Comparison of ENCODE assay signal across 9 cellular contexts in genomic region chr17:46179375-46179999, GRCh38. TPM values are rescaled to one million over a fixed set of nuclear protein-coding genes. Genes with fewer than 3 reads are reported as not detected.
DNase-seq lines count a peak whose midpoint lies in the region; ATAC-seq and TF ChIP-seq lines count a peak whose summit lies in the region.
"Had no signal": no experiment of that assay in that cellular context is flagged by ENCODE, and none has a peak within 500 bp of the region (broad histone marks: within the 10 kb centered on the region; RNA-seq: fewer than 3 reads in every experiment).

No MANE protein-coding gene starts in this region.

- no peaks in the 10 kb centered on the region for H3K36me3 Mint-ChIP-seq in immature natural killer cell

- 0 out of 2 replicates have a peak, but pooled peaks cover 4% of the 10 kb centered on the region for H3F3A ChIP-seq in MM.1S (ENCODE audit: insufficient read depth, low read length)

- H3K79me2 ChIP-seq in ACC112 (ENCODE audit: control insufficient read depth, insufficient read depth, low read length, unreplicated experiment) (peaks cover 99% of the 10 kb centered on the region), MM.1S (ENCODE audit: low read length) (peaks cover 99% of the 10 kb centered on the region)

- no peaks in the 10 kb centered on the region for H3K9me3 ChIP-seq in MM.1S (replicated peaks; ENCODE audit: insufficient read depth, low read length)

- no peaks in the 10 kb centered on the region for H3K9me3 Mint-ChIP-seq in immature natural killer cell

- H3K27ac Mint-ChIP-seq in immature natural killer cell: peak overlapping the region; percentile 66 to 89 (median 84)

- H3K27me3 ChIP-seq in ACC112 (ENCODE audit: insufficient read depth, low read length) (no peaks in the 10 kb centered on the region), MM.1S (replicated peaks; ENCODE audit: insufficient read depth, low read length) (no peaks in the 10 kb centered on the region)

- H3K27ac ChIP-seq in ACC112 (ENCODE audit: low read depth, low read length) (peak overlapping the region; percentile 36; the same call in 1 of the 2 replicates), MM.1S (ENCODE audit: low read length) (no peak overlapping the region)

- H3K9ac ChIP-seq in MM.1S (ENCODE audit: low read length): no peak overlapping the region

- H3K4me1 Mint-ChIP-seq in immature natural killer cell: peaks cover 91 to 93% of the 10 kb centered on the region in 2 donors

- peak; percentile 52 for ATAC-seq in GM18907 (IDR thresholded peaks at IDR 0.05; ENCODE audit: unreplicated experiment)

- peaks cover 0 to 6% (median 2%) of the 10 kb centered on the region in 3 donors for H3K27me3 Mint-ChIP-seq in immature natural killer cell (ENCODE audit: low read depth in 3 of 3)

- H3K4me3 Mint-ChIP-seq in immature natural killer cell: peak overlapping the region; percentile 61 to 76 (median 71)

- H2AFZ ChIP-seq in ACC112 (ENCODE audit: low read length, unreplicated experiment): no peak overlapping the region
- H2AFZ ChIP-seq in MM.1S (ENCODE audit: low read length): no peak overlapping the region

- H3K4me2 ChIP-seq in MM.1S (ENCODE audit: low read depth, low read length): no peak overlapping the region

- TF ChIP-seq CTCF in MM.1S (IDR thresholded peaks at IDR 0.05; ENCODE audit: low read length): no peak

- H3K9me2 ChIP-seq in MM.1S (replicated peaks; ENCODE audit: insufficient read depth, low read length): no peaks in the 10 kb centered on the region

- peaks cover 46% of the 10 kb centered on the region for H4K20me1 ChIP-seq in MM.1S (ENCODE audit: insufficient read depth, low read length)

- H3K4me3 ChIP-seq in ACC112 (ENCODE audit: low read depth, low read length): no peak overlapping the region
- no peak overlapping the region for H3K4me3 ChIP-seq in MM.1S (ENCODE audit: low read length)

- H3K36me3 ChIP-seq in ACC112 (ENCODE audit: insufficient read depth, low read length) (no peaks in the 10 kb centered on the region), MM.1S (replicated peaks; ENCODE audit: insufficient read depth, low read length) (no peaks in the 10 kb centered on the region)

- H3K4me1 ChIP-seq in ACC112 (ENCODE audit: control insufficient read depth, insufficient read depth, low read length, unreplicated experiment): peaks cover 45% of the 10 kb centered on the region
- H3K4me1 ChIP-seq in MM.1S (ENCODE audit: low read length): peaks cover 4% of the 10 kb centered on the region; the same call in 1 of the 2 replicates

- DNase-seq in SKM-1 (lab: John Stamatoyannopoulos, UW; ENCODE audit: unreplicated experiment) (peak; percentile 98), immature natural killer cell (peak in 2 of 3 donors; percentile 19 to 28), NCI-H1048 (lab: John Stamatoyannopoulos, UW) (no peak), dedifferentiated amniotic fluid mesenchymal stem cell (ENCODE audit: extremely low spot score) (no peak), MM.1S (no peak), C1 segment of cervical spinal cord (lab: John Stamatoyannopoulos, UW) (no peak)
- DNase-seq: DMS79 had no signal

RNA-seq across cellular contexts. Expression of gene KANSL1, which starts 13.7 kb away (rescaled TPM):
- polyA plus RNA-seq in immature natural killer cell: 10 to 100 TPM in 1 of 3 donors, 1 to 10 TPM in 2; 3.3 to 21.9 (median 8.6) TPM

Comparison
In these comparisons a context has a peak if more than half of its experiments do, and no peak if none do; other contexts are left out.
1. DNase-seq: peak in SKM-1 (single experiment) and immature natural killer cell (2 of 3); none in NCI-H1048 (single experiment), dedifferentiated amniotic fluid mesenchymal stem cell (single experiment), MM.1S (single experiment) and C1 segment of cervical spinal cord (0 of 14).